17 cellular contexts compared by ENCODE assay signal in the genomic region with DNA sequence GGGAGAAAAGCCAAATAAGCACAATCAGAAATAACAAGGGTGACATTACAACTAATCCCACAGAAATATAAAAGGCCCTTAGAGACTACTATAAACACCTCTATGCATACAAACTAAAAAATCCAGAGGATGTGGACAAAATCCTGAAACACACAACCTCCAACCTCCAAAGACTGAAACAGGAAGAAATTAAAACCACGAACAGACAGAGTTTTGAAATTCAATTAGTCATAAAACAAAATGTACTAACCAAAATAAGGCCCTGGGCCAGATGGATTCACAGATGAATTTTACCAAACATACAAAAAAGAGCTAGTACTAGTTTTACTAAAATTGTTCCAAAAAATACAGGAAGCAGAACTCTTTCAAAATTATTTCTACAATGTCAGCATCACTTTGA.
DNase-seq lines count a peak whose midpoint lies in the region; ATAC-seq and TF ChIP-seq lines count a peak whose summit lies in the region.
"Had no signal": no experiment of that assay in that cellular context is flagged by ENCODE, and none has a peak within 500 bp of the region (broad histone marks: within the 10 kb centered on the region; RNA-seq: fewer than 3 reads in every experiment).

No MANE protein-coding gene starts in this region.

- H3F3A ChIP-seq in SK-N-SH (replicated peaks; ENCODE audit: insufficient read depth): no peaks in the 10 kb centered on the region

- intact Hi-C loops in lower leg skin (cut with DNase I; ENCODE audit: low total_unique reads): no loop called here

- POLR2A ChIA-PET in SK-N-SH (lab: Yijun Ruan, JAX): no interaction called here

- H3K9me3 ChIP-seq in SK-N-SH: no peaks in the 10 kb centered on the region
- H3K9me3 ChIP-seq: body of pancreas, tibial artery had no signal

- H4K20me1 ChIP-seq in SK-N-SH (ENCODE audit: insufficient read depth): no peaks in the 10 kb centered on the region

- no peaks in the 10 kb centered on the region for H3K9me2 ChIP-seq in SK-N-SH

- no peak overlapping the region for H3K4me2 ChIP-seq in SK-N-SH

- DNase-seq in AG10803 (ENCODE audit: low read depth) (peak; percentile 2), Kasumi-1 (lab: John Stamatoyannopoulos, UW) (peak; percentile 71 to 74), amniotic epithelial cell (ENCODE audit: low read depth) (peak; percentile 80), foreskin keratinocyte (peak; percentile 24 to 50), SK-N-SH (no peak), lower leg skin (ENCODE audit: low spot score in 2 of 2) (no peak), T-helper 9 cell (no peak)
- DNase-seq in activated T-cell treated with anti-CD3 and anti-CD28 coated beads, Interleukin-2, amount 50 U/mL, for 48 hours: no peak
- DNase-seq: activated CD8-positive, alpha-beta T cell treated with anti-CD3 and anti-CD28 coated beads, Interleukin-2, amount 10 ng/mL, durations not matched to agents 7 days and 5 days; activated effector memory CD4-positive, alpha-beta T cell treated with Interleukin-2 at 50 U/mL for 16 hours; body of pancreas; head of caudate nucleus; NCI-H1694; NCI-H524; SHP77 treated with DMSO at 0.1 percent for 48 hours; tibial artery had no signal

- TF ChIP-seq POLR2A in lower leg skin (IDR thresholded peaks at IDR 0.05): no peak

- H3K36me3 ChIP-seq in SK-N-SH (replicated peaks in 1 of 2; ENCODE audit: control insufficient read depth in 1 of 2, insufficient read depth in 2 of 2, low read length in 1 of 2): no peaks in the 10 kb centered on the region
- H3K36me3 ChIP-seq: tibial artery had no signal

- peak; percentile 40 for ATAC-seq in foreskin keratinocyte
- ATAC-seq: activated CD8-positive, alpha-beta T cell treated with anti-CD3 and anti-CD28 coated beads, Interleukin-2, amount 10 ng/mL, durations not matched to agents 7 days and 5 days; body of pancreas had no signal

- no peak overlapping the region for H3K27ac ChIP-seq in foreskin keratinocyte
- no peak overlapping the region for H3K27ac ChIP-seq in SK-N-SH (ENCODE audit: low read depth in 2 of 2, low read length in 1 of 2)
- H3K27ac ChIP-seq: body of pancreas, C4-2B, tibial artery had no signal

- H2AFZ ChIP-seq in SK-N-SH (ENCODE audit: low read depth): no peak overlapping the region

- no peak overlapping the region for H3K9ac ChIP-seq in SK-N-SH

- H3K27me3 ChIP-seq in foreskin keratinocyte (no peaks in the 10 kb centered on the region), SK-N-SH (ENCODE audit: insufficient read depth) (no peaks in the 10 kb centered on the region)
- H3K27me3 ChIP-seq: body of pancreas, tibial artery had no signal

- no peaks in the 10 kb centered on the region for H3K79me2 ChIP-seq in SK-N-SH (ENCODE audit: insufficient read depth)

- TF ChIP-seq EP300 in SK-N-SH (IDR thresholded peaks at IDR 0.05; ENCODE audit: borderline replicate concordance in 1 of 2, low read depth in 1 of 2, low read length in 1 of 2): no peak

- H3K4me1 ChIP-seq in foreskin keratinocyte (peaks cover 4% of the 10 kb centered on the region), SK-N-SH (ENCODE audit: control insufficient read depth in 1 of 2, insufficient read depth in 2 of 2, low read depth in 1 of 2, low read length in 1 of 2) (no peaks in the 10 kb centered on the region)
- H3K4me1 ChIP-seq: body of pancreas, tibial artery had no signal

- H3K4me3 ChIP-seq in AG10803 (ENCODE audit: low read length) (no peak overlapping the region), SK-N-SH (ENCODE audit: low read depth in 2 of 2, low read length in 1 of 2) (no peak overlapping the region), lower leg skin (ENCODE audit: low read depth, poor library complexity, severe bottlenecking) (no peak overlapping the region)
- H3K4me3 ChIP-seq: body of pancreas, tibial artery had no signal

- TF ChIP-seq CTCF in AG10803 (conservative IDR thresholded peaks at IDR 0.05; ENCODE audit: low read length) (no peak), foreskin keratinocyte (conservative IDR thresholded peaks at IDR 0.05) (no peak), SK-N-SH (IDR thresholded peaks at IDR 0.05) (no peak), lower leg skin (IDR thresholded peaks at IDR 0.05) (no peak)

- CTCF ChIA-PET in SK-N-SH (lab: Yijun Ruan, JAX): no interaction called here

- 5% methylated on average over 1 of the region's 1 CpG for WGBS in SK-N-SH (ENCODE audit: low lambda C conversion rate)
- 16 to 21% methylated on average over 1 of the region's 1 CpG for WGBS in lower leg skin, 2 donors

- TF ChIP-seq RAD21 in SK-N-SH (IDR thresholded peaks at IDR 0.05; ENCODE audit: low read length): no peak

TF ChIP-seq in SK-N-SH, 30 proteins besides CTCF, POLR2A, EP300 and RAD21:
- TF ChIP-seq CHD2 (IDR thresholded peaks at IDR 0.05; ENCODE audit: low read length, partially characterized antibody) (no peak), GABPA (IDR thresholded peaks at IDR 0.05; ENCODE audit: low read depth) (no peak), RCOR1 (IDR thresholded peaks at IDR 0.05; ENCODE audit: low read length) (no peak), ELF1 (IDR thresholded peaks at IDR 0.05) (no peak), TCF12 (IDR thresholded peaks at IDR 0.05) (no peak), RFX5 (IDR thresholded peaks at IDR 0.05; ENCODE audit: low read length) (no peak), GATA2 (CRISPR knock-in tag; IDR thresholded peaks at IDR 0.05) (no peak), MEF2A (IDR thresholded peaks at IDR 0.05; ENCODE audit: borderline replicate concordance, low read depth) (no peak), SIN3A (IDR thresholded peaks at IDR 0.05; ENCODE audit: borderline replicate concordance, low read depth, low read length) (no peak), FOXM1 (IDR thresholded peaks at IDR 0.05; ENCODE audit: low read depth) (no peak), MXI1 (IDR thresholded peaks at IDR 0.05; ENCODE audit: low read depth, low read length) (no peak)
- TF ChIP-seq, protein P1, sequence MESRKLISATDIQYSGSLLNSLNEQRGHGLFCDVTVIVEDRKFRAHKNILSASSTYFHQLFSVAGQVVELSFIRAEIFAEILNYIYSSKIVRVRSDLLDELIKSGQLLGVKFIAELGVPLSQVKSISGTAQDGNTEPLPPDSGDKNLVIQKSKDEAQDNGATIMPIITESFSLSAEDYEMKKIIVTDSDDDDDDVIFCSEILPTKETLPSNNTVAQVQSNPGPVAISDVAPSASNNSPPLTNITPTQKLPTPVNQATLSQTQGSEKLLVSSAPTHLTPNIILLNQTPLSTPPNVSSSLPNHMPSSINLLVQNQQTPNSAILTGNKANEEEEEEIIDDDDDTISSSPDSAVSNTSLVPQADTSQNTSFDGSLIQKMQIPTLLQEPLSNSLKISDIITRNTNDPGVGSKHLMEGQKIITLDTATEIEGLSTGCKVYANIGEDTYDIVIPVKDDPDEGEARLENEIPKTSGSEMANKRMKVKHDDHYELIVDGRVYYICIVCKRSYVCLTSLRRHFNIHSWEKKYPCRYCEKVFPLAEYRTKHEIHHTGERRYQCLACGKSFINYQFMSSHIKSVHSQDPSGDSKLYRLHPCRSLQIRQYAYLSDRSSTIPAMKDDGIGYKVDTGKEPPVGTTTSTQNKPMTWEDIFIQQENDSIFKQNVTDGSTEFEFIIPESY (IDR thresholded peaks at IDR 0.05; ENCODE audit: borderline replicate concordance, low read depth): no peak
- TF ChIP-seq, protein P2, sequence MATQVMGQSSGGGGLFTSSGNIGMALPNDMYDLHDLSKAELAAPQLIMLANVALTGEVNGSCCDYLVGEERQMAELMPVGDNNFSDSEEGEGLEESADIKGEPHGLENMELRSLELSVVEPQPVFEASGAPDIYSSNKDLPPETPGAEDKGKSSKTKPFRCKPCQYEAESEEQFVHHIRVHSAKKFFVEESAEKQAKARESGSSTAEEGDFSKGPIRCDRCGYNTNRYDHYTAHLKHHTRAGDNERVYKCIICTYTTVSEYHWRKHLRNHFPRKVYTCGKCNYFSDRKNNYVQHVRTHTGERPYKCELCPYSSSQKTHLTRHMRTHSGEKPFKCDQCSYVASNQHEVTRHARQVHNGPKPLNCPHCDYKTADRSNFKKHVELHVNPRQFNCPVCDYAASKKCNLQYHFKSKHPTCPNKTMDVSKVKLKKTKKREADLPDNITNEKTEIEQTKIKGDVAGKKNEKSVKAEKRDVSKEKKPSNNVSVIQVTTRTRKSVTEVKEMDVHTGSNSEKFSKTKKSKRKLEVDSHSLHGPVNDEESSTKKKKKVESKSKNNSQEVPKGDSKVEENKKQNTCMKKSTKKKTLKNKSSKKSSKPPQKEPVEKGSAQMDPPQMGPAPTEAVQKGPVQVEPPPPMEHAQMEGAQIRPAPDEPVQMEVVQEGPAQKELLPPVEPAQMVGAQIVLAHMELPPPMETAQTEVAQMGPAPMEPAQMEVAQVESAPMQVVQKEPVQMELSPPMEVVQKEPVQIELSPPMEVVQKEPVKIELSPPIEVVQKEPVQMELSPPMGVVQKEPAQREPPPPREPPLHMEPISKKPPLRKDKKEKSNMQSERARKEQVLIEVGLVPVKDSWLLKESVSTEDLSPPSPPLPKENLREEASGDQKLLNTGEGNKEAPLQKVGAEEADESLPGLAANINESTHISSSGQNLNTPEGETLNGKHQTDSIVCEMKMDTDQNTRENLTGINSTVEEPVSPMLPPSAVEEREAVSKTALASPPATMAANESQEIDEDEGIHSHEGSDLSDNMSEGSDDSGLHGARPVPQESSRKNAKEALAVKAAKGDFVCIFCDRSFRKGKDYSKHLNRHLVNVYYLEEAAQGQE (IDR thresholded peaks at IDR 0.05; ENCODE audit: low read depth, low read length): no peak
- TF ChIP-seq, protein P3, sequence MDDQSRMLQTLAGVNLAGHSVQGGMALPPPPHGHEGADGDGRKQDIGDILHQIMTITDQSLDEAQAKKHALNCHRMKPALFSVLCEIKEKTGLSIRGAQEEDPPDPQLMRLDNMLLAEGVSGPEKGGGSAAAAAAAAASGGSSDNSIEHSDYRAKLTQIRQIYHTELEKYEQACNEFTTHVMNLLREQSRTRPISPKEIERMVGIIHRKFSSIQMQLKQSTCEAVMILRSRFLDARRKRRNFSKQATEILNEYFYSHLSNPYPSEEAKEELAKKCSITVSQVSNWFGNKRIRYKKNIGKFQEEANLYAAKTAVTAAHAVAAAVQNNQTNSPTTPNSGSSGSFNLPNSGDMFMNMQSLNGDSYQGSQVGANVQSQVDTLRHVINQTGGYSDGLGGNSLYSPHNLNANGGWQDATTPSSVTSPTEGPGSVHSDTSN (IDR thresholded peaks at IDR 0.05): no peak

Comparison
In these comparisons a context has a peak if more than half of its experiments do, and no peak if none do; other contexts are left out.
1. DNase-seq: peak in AG10803 (single experiment), Kasumi-1 (2 of 2), amniotic epithelial cell (single experiment) and foreskin keratinocyte (2 of 2); none in SK-N-SH (single experiment), lower leg skin (0 of 2), T-helper 9 cell (single experiment) and activated T-cell treated with anti-CD3 and anti-CD28 coated beads, Interleukin-2, amount 50 U/mL, for 48 hours (0 of 2).